ENCODE assay signal across 1 cellular context in genomic region chr7:46725136-46725535, GRCh38.
TF ChIP-seq lines count a peak whose summit lies in the region.

No MANE protein-coding gene starts in this region.

TF ChIP-seq in endothelial cell of umbilical vein, 7 proteins besides CTCF, POLR2A, EP300 and RAD21:
- TF ChIP-seq EZH2 (IDR thresholded peaks at IDR 0.05; ENCODE audit: borderline replicate concordance, low read depth, low read length, severe bottlenecking) (no peak), FOS (IDR thresholded peaks at IDR 0.05; ENCODE audit: borderline replicate concordance, insufficient read depth, low read length) (no peak), MYC (IDR thresholded peaks at IDR 0.05; ENCODE audit: low read depth, low read length) (no peak), POLR2AphosphoS5 (IDR thresholded peaks at IDR 0.05; ENCODE audit: insufficient read depth, low read depth, low read length) (no peak), MAX (IDR thresholded peaks at IDR 0.05; ENCODE audit: insufficient read depth, insufficient read length) (no peak), GATA2 (IDR thresholded peaks at IDR 0.05; ENCODE audit: insufficient read depth, insufficient read length, low read depth, low read length) (no peak), JUN (IDR thresholded peaks at IDR 0.05; ENCODE audit: borderline replicate concordance, insufficient read depth, insufficient read length, low read depth) (no peak)
TF ChIP-seq in endothelial cell of umbilical vein: peak in this region for 0.
